In genomic region chr4:35771571-35771970, GRCh38 we compare ENCODE assay signal across 27 cellular contexts.
"Had no signal": no experiment of that assay in that cellular context is flagged by ENCODE, and none has a peak within 500 bp of the region (broad histone marks: within the 10 kb centered on the region; RNA-seq: fewer than 3 reads in every experiment).

No MANE protein-coding gene starts in this region.

- H3K4me3 ChIP-seq: ascending aorta, SJCRH30 had no signal

- H3K4me1 ChIP-seq: ascending aorta, SJCRH30 had no signal

- H3K9me3 ChIP-seq: ascending aorta, SJCRH30 had no signal

- H3K27ac Mint-ChIP-seq: activated CD8-positive, alpha-beta T cell treated with anti-CD3 and anti-CD28 coated beads, Interleukin-2, amount 10 ng/mL, durations not matched to agents 7 days and 5 days; activated naive CD4-positive, alpha-beta T cell treated with anti-CD3 and anti-CD28 coated beads, Interleukin-2, amount 50 U/mL, for 24 hours; activated T-cell treated with anti-CD3 and anti-CD28 coated beads, Interleukin-2, amount 50 U/mL, for 24 hours; activated T-helper 1 cell treated with anti-CD3 and anti-CD28 coated beads, Interleukin-12 subunit alpha, Interleukin-12 subunit beta, Interleukin-2, Interleukin-4 antibody, amounts not matched to agents 30 ng/mL and 10 ng/mL and 1 ng/mL, durations not matched to agents 14 hours and 24 hours and 36 hours; T-helper 1 cell treated with Interleukin-12 subunit alpha and Interleukin-12 subunit beta and Interleukin-4 antibody, amounts not matched to agents 30 μg/mL and 1 μg/mL, for 36 hours; WTC11 had no signal

- DNase-seq: activated CD4-positive, alpha-beta T cell treated with anti-CD3 and anti-CD28 coated beads for 48 hours; activated CD4-positive, alpha-beta T cell treated with anti-CD3 and anti-CD28 coated beads, Interleukin-2, amount 50 U/mL, for 4 hours; activated CD4-positive, CD25-positive, alpha-beta regulatory T cell treated with anti-CD3 and anti-CD28 coated beads, Interleukin-2, amount 50 U/mL, for 72 hours; activated CD8-positive, alpha-beta T cell treated with anti-CD3 and anti-CD28 coated beads, Interleukin-2, amount 10 ng/mL, durations not matched to agents 7 days and 5 days; activated effector memory CD4-positive, alpha-beta T cell treated with Interleukin-2 at 50 U/mL for 16 hours; activated naive CD4-positive, alpha-beta T cell; activated T-cell treated with anti-CD3 and anti-CD28 coated beads, Interleukin-2, amount 50 U/mL, for 24 hours; amniotic stem cell; brain microvascular endothelial cell; cerebellar nuclear complex; NCI-H1105 treated with DMSO at 0.1 percent for 48 hours; NCI-H146; NCI-H187 treated with DMSO at 0.1 percent for 48 hours; NCI-H2081 treated with DMSO at 0.1 percent for 48 hours; NCI-H446 treated with DMSO at 0.1 percent for 48 hours; NCI-H524 treated with DMSO at 0.1 percent for 48 hours; NCI-H748 treated with DMSO at 0.1 percent for 48 hours; Right ventricle myocardium superior; RPMI8226; SJCRH30; T-helper 9 cell had no signal

- H3K4me3 Mint-ChIP-seq: activated CD8-positive, alpha-beta T cell treated with anti-CD3 and anti-CD28 coated beads, Interleukin-2, amount 10 ng/mL, durations not matched to agents 7 days and 5 days; activated naive CD4-positive, alpha-beta T cell treated with anti-CD3 and anti-CD28 coated beads, Interleukin-2, amount 50 U/mL, for 24 hours; activated T-cell treated with anti-CD3 and anti-CD28 coated beads, Interleukin-2, amount 50 U/mL, for 24 hours; activated T-helper 1 cell treated with anti-CD3 and anti-CD28 coated beads, Interleukin-12 subunit alpha, Interleukin-12 subunit beta, Interleukin-2, Interleukin-4 antibody, amounts not matched to agents 30 ng/mL and 10 ng/mL and 1 ng/mL, durations not matched to agents 14 hours and 24 hours and 36 hours; T-helper 1 cell treated with Interleukin-12 subunit alpha and Interleukin-12 subunit beta and Interleukin-4 antibody, amounts not matched to agents 30 μg/mL and 1 μg/mL, for 36 hours; WTC11 had no signal

- H3K36me3 Mint-ChIP-seq: activated naive CD4-positive, alpha-beta T cell treated with anti-CD3 and anti-CD28 coated beads, Interleukin-2, amount 50 U/mL, for 24 hours; WTC11 had no signal

- H3K27me3 ChIP-seq: ascending aorta, brain microvascular endothelial cell, SJCRH30 had no signal

- H3K27ac ChIP-seq: ascending aorta, brain microvascular endothelial cell, SJCRH30 had no signal

- H3K9me3 Mint-ChIP-seq: activated T-cell treated with anti-CD3 and anti-CD28 coated beads, Interleukin-2, amount 50 U/mL, for 24 hours; activated T-helper 1 cell treated with anti-CD3 and anti-CD28 coated beads, Interleukin-12 subunit alpha, Interleukin-12 subunit beta, Interleukin-2, Interleukin-4 antibody, amounts not matched to agents 30 ng/mL and 10 ng/mL and 1 ng/mL, durations not matched to agents 14 hours and 24 hours and 36 hours; T-helper 1 cell treated with Interleukin-12 subunit alpha and Interleukin-12 subunit beta and Interleukin-4 antibody, amounts not matched to agents 30 μg/mL and 1 μg/mL, for 36 hours; WTC11 had no signal

- H3K36me3 ChIP-seq: ascending aorta, brain microvascular endothelial cell, SJCRH30 had no signal

- H3K4me1 Mint-ChIP-seq: activated naive CD4-positive, alpha-beta T cell treated with anti-CD3 and anti-CD28 coated beads, Interleukin-2, amount 50 U/mL, for 24 hours; WTC11 had no signal

- ATAC-seq: activated CD8-positive, alpha-beta T cell treated with anti-CD3 and anti-CD28 coated beads, Interleukin-2, amount 10 ng/mL, durations not matched to agents 7 days and 5 days; Panc1; WTC11 had no signal

- H3K27me3 Mint-ChIP-seq: activated naive CD4-positive, alpha-beta T cell treated with anti-CD3 and anti-CD28 coated beads, Interleukin-2, amount 50 U/mL, for 24 hours; activated T-cell treated with anti-CD3 and anti-CD28 coated beads, Interleukin-2, amount 50 U/mL, for 24 hours had no signal
